ENCODE assay signal across 1 cellular context in genomic region chr6:119112856-119113530, GRCh38.
TF ChIP-seq lines count a peak whose summit lies in the region.

No MANE protein-coding gene starts in this region.

TF ChIP-seq in WTC11, 78 proteins besides CTCF, POLR2A, EP300 and RAD21 (continued from another document):
- no peak for TF ChIP-seq ZNF425 (CRISPR knock-in tag; conservative IDR thresholded peaks at IDR 0.05)
